In genomic region chr5:107508083-107508482, GRCh38 we compare ENCODE assay signal across 1 cellular context.
TF ChIP-seq lines count a peak whose summit lies in the region.

No MANE protein-coding gene starts in this region.

TF ChIP-seq in HEK293, 187 proteins besides CTCF, POLR2A, EP300 and RAD21 (continued from another document):
- TF ChIP-seq, protein P1, sequence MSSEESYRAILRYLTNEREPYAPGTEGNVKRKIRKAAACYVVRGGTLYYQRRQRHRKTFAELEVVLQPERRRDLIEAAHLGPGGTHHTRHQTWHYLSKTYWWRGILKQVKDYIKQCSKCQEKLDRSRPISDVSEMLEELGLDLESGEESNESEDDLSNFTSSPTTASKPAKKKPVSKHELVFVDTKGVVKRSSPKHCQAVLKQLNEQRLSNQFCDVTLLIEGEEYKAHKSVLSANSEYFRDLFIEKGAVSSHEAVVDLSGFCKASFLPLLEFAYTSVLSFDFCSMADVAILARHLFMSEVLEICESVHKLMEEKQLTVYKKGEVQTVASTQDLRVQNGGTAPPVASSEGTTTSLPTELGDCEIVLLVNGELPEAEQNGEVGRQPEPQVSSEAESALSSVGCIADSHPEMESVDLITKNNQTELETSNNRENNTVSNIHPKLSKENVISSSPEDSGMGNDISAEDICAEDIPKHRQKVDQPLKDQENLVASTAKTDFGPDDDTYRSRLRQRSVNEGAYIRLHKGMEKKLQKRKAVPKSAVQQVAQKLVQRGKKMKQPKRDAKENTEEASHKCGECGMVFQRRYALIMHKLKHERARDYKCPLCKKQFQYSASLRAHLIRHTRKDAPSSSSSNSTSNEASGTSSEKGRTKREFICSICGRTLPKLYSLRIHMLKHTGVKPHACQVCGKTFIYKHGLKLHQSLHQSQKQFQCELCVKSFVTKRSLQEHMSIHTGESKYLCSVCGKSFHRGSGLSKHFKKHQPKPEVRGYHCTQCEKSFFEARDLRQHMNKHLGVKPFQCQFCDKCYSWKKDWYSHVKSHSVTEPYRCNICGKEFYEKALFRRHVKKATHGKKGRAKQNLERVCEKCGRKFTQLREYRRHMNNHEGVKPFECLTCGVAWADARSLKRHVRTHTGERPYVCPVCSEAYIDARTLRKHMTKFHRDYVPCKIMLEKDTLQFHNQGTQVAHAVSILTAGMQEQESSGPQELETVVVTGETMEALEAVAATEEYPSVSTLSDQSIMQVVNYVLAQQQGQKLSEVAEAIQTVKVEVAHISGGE (tag by site-specific recombination; conservative IDR thresholded peaks at IDR 0.05; ENCODE audit: low read depth), result no peak
- no peak for TF ChIP-seq BCL11A (tag by site-specific recombination; IDR thresholded peaks at IDR 0.05; ENCODE audit: low read depth)
- no peak for TF ChIP-seq ZNF19 (tag by site-specific recombination; IDR thresholded peaks at IDR 0.05; ENCODE audit: low read depth)
- TF ChIP-seq ZNF626 (tag by site-specific recombination; IDR thresholded peaks at IDR 0.05), result no peak
- TF ChIP-seq, protein P2, sequence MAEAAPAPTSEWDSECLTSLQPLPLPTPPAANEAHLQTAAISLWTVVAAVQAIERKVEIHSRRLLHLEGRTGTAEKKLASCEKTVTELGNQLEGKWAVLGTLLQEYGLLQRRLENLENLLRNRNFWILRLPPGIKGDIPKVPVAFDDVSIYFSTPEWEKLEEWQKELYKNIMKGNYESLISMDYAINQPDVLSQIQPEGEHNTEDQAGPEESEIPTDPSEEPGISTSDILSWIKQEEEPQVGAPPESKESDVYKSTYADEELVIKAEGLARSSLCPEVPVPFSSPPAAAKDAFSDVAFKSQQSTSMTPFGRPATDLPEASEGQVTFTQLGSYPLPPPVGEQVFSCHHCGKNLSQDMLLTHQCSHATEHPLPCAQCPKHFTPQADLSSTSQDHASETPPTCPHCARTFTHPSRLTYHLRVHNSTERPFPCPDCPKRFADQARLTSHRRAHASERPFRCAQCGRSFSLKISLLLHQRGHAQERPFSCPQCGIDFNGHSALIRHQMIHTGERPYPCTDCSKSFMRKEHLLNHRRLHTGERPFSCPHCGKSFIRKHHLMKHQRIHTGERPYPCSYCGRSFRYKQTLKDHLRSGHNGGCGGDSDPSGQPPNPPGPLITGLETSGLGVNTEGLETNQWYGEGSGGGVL (tag by site-specific recombination; IDR thresholded peaks at IDR 0.05), result no peak
- no peak for TF ChIP-seq KLF16 (tag by site-specific recombination; IDR thresholded peaks at IDR 0.05)
- no peak for TF ChIP-seq ZSCAN30 (tag by site-specific recombination; IDR thresholded peaks at IDR 0.05)
- TF ChIP-seq HOXC10 (CRISPR knock-in tag; IDR thresholded peaks at IDR 0.05), result no peak
- TF ChIP-seq, protein P3, sequence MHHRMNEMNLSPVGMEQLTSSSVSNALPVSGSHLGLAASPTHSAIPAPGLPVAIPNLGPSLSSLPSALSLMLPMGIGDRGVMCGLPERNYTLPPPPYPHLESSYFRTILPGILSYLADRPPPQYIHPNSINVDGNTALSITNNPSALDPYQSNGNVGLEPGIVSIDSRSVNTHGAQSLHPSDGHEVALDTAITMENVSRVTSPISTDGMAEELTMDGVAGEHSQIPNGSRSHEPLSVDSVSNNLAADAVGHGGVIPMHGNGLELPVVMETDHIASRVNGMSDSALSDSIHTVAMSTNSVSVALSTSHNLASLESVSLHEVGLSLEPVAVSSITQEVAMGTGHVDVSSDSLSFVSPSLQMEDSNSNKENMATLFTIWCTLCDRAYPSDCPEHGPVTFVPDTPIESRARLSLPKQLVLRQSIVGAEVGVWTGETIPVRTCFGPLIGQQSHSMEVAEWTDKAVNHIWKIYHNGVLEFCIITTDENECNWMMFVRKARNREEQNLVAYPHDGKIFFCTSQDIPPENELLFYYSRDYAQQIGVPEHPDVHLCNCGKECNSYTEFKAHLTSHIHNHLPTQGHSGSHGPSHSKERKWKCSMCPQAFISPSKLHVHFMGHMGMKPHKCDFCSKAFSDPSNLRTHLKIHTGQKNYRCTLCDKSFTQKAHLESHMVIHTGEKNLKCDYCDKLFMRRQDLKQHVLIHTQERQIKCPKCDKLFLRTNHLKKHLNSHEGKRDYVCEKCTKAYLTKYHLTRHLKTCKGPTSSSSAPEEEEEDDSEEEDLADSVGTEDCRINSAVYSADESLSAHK (tag by site-specific recombination; IDR thresholded peaks at IDR 0.05), result no peak
- TF ChIP-seq ZNF16 (tag by site-specific recombination; IDR thresholded peaks at IDR 0.05; ENCODE audit: low read depth), result no peak
- no peak for TF ChIP-seq ZSCAN5A (tag by site-specific recombination; IDR thresholded peaks at IDR 0.05)
- TF ChIP-seq, protein P4, sequence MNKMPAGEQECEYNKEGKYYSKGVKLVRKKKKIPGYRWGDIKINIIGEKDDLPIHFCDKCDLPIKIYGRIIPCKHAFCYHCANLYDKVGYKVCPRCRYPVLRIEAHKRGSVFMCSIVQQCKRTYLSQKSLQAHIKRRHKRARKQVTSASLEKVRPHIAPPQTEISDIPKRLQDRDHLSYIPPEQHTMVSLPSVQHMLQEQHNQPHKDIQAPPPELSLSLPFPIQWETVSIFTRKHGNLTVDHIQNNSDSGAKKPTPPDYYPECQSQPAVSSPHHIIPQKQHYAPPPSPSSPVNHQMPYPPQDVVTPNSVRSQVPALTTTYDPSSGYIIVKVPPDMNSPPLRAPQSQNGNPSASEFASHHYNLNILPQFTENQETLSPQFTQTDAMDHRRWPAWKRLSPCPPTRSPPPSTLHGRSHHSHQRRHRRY (tag by site-specific recombination; IDR thresholded peaks at IDR 0.05), result no peak
- no peak for TF ChIP-seq GFI1B (tag by site-specific recombination; IDR thresholded peaks at IDR 0.05)
- no peak for TF ChIP-seq ZNF837 (tag by site-specific recombination; IDR thresholded peaks at IDR 0.05)
- no peak for TF ChIP-seq ZNF169 (tag by site-specific recombination; IDR thresholded peaks at IDR 0.05)
- TF ChIP-seq, protein P5, sequence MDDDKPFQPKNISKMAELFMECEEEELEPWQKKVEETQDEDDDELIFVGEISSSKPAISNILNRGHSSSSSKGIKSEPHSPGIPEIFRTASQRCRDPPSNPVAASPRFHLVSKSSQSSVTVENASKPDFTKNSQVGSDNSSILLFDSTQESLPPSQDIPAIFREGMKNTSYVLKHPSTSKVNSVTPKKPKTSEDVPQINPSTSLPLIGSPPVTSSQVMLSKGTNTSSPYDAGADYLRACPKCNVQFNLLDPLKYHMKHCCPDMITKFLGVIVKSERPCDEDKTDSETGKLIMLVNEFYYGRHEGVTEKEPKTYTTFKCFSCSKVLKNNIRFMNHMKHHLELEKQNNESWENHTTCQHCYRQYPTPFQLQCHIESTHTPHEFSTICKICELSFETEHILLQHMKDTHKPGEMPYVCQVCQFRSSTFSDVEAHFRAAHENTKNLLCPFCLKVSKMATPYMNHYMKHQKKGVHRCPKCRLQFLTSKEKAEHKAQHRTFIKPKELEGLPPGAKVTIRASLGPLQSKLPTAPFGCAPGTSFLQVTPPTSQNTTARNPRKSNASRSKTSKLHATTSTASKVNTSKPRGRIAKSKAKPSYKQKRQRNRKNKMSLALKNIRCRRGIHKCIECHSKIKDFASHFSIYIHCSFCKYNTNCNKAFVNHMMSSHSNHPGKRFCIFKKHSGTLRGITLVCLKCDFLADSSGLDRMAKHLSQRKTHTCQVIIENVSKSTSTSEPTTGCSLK (tag by site-specific recombination; IDR thresholded peaks at IDR 0.05), result no peak
- TF ChIP-seq, protein P6, sequence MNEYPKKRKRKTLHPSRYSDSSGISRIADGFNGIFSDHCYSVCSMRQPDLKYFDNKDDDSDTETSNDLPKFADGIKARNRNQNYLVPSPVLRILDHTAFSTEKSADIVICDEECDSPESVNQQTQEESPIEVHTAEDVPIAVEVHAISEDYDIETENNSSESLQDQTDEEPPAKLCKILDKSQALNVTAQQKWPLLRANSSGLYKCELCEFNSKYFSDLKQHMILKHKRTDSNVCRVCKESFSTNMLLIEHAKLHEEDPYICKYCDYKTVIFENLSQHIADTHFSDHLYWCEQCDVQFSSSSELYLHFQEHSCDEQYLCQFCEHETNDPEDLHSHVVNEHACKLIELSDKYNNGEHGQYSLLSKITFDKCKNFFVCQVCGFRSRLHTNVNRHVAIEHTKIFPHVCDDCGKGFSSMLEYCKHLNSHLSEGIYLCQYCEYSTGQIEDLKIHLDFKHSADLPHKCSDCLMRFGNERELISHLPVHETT (tag by site-specific recombination; IDR thresholded peaks at IDR 0.05), result no peak
